1 cellular context compared by ENCODE assay signal in genomic region chr11:7570938-7571337, GRCh38.
TF ChIP-seq lines count a peak whose summit lies in the region.

No MANE protein-coding gene starts in this region.

TF ChIP-seq in WTC11, 78 proteins besides CTCF, POLR2A, EP300 and RAD21 (continued from another document):
- TF ChIP-seq ATF2 (CRISPR knock-in tag; IDR thresholded peaks at IDR 0.05; ENCODE audit: borderline replicate concordance, low read depth) (no peak), TEAD1 (CRISPR knock-in tag; IDR thresholded peaks at IDR 0.05) (no peak), PREB (CRISPR knock-in tag; IDR thresholded peaks at IDR 0.05; ENCODE audit: borderline replicate concordance) (no peak), ATF6 (CRISPR knock-in tag; IDR thresholded peaks at IDR 0.05) (no peak), ZNF219 (CRISPR knock-in tag; IDR thresholded peaks at IDR 0.05; ENCODE audit: borderline replicate concordance) (no peak), ZNF317 (CRISPR knock-in tag; IDR thresholded peaks at IDR 0.05; ENCODE audit: borderline replicate concordance, low read depth) (no peak), FOXP1 (CRISPR knock-in tag; IDR thresholded peaks at IDR 0.05; ENCODE audit: borderline replicate concordance) (no peak), ETV6 (CRISPR knock-in tag; IDR thresholded peaks at IDR 0.05) (no peak)
